8 cellular contexts compared by ENCODE assay signal in the genomic region with DNA sequence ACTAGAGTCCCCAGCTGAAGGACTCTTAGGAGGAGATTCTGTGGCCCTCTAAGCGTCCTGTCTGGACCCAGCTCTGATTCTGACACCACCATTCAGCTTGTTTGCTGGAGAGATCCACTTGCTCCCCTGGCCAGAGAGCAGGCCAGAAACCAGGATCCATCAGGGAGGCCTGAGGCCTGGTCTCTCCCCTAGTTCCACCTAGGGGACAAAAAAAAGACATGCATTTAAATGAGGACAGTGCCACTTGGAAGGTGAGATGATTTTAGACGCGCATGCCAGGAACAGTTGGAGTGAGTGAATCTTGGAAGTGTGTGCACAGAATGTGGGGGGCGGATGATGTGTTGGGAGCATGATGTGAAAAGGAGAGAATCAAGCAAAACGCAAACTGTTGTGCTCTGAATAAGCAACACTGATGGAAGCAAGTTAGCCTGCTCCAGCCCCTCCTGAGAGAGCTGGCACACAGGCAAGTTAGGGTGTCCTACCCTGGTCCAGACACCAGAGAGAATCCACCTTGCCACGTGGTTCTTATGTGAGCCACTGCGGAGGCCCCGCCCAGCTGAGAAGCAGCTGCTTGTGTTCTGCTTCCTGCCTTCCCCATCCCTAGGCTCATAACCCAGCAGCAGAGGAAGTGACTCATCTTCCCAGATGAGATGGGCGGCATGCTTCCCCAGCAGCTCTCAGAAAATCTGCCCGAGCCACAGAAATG. TPM values are rescaled to one million over a fixed set of nuclear protein-coding genes. Genes with fewer than 3 reads are reported as not detected.
DNase-seq lines count a peak whose midpoint lies in the region; ATAC-seq and TF ChIP-seq lines count a peak whose summit lies in the region.

No MANE protein-coding gene starts in this region.

- peak overlapping the region; percentile 87 for H3K27ac Mint-ChIP-seq in activated naive CD8-positive, alpha-beta T cell treated with anti-CD3 and anti-CD28 coated beads for 36 hours

- H3K36me3 Mint-ChIP-seq in activated naive CD8-positive, alpha-beta T cell treated with anti-CD3 and anti-CD28 coated beads for 36 hours, result peaks cover 3% of the 10 kb centered on the region

- peaks cover 0 to 19% (median 4%) of the 10 kb centered on the region in 7 donors for H3K27me3 ChIP-seq in heart right ventricle
- H3K27me3 ChIP-seq in sigmoid colon, result no peaks in the 10 kb centered on the region

- H3K27ac ChIP-seq in heart right ventricle (peak overlapping the region in 5 of 10 donors; percentile 1 to 71 (median 56)), sigmoid colon (peak overlapping the region in 2 of 4 donors; percentile 1 to 22)

- H3K9me3 Mint-ChIP-seq in activated naive CD8-positive, alpha-beta T cell treated with anti-CD3 and anti-CD28 coated beads for 36 hours, result no peaks in the 10 kb centered on the region

- no peaks in the 10 kb centered on the region for H3K27me3 Mint-ChIP-seq in activated naive CD8-positive, alpha-beta T cell treated with anti-CD3 and anti-CD28 coated beads for 36 hours

- intact Hi-C loops in heart right ventricle (cut with DNase I) (loop anchor here in 5 of 10 donors (2.0 to 10.0 kb wide), 7 partner anchors 62 to 121 kb away; partner anchors contain the start of gene TPBGL (in 2 of the 5)), sigmoid colon (cut with DNase I) (loop anchor here (5.0 kb wide), 1 partner anchor 211 kb away; no protein-coding TSS in a partner anchor)

- H3K4me1 Mint-ChIP-seq in activated naive CD8-positive, alpha-beta T cell treated with anti-CD3 and anti-CD28 coated beads for 36 hours, result peaks cover 26% of the 10 kb centered on the region

- peak; percentile 77 for DNase-seq in AG09309 (ENCODE audit: low read depth)
- peak; percentile 46 for DNase-seq in T follicular helper cell (ENCODE audit: low read depth)
- DNase-seq in activated naive CD8-positive, alpha-beta T cell treated with anti-CD3 and anti-CD28 coated beads for 36 hours, result peak; percentile 79
- DNase-seq in heart right ventricle, result peak; percentile 68 to 76
- peak; percentile 88 for DNase-seq in sigmoid colon

- no peak for TF ChIP-seq CTCF in AG09309 (IDR thresholded peaks at IDR 0.05; ENCODE audit: control insufficient read depth, insufficient read depth, low read depth, low read length, missing control alignments)
- no peak for TF ChIP-seq CTCF in heart right ventricle (IDR thresholded peaks at IDR 0.05)
- TF ChIP-seq CTCF in sigmoid colon (IDR thresholded peaks at IDR 0.05), result no peak

- no peaks in the 10 kb centered on the region for H3K9me3 ChIP-seq in heart right ventricle
- no peaks in the 10 kb centered on the region for H3K9me3 ChIP-seq in sigmoid colon

- H3K4me1 ChIP-seq in heart right ventricle, result peaks cover 3 to 60% (median 25%) of the 10 kb centered on the region in 9 donors
- H3K4me1 ChIP-seq in sigmoid colon, result no peaks in the 10 kb centered on the region

- WGBS in heart right ventricle, 2 donors, result 54 to 58% methylated on average over 10 of the region's 10 CpGs
- WGBS in sigmoid colon, 2 donors, result 39 to 44% methylated on average over 10 of the region's 10 CpGs

- H3K4me3 ChIP-seq in AG09309 (ENCODE audit: control insufficient read depth, low read depth, low read length) (no peak overlapping the region), heart right ventricle (no peak overlapping the region), sigmoid colon (no peak overlapping the region)

- TF ChIP-seq POLR2A in sigmoid colon (IDR thresholded peaks at IDR 0.05), result no peak

- H3K36me3 ChIP-seq in heart right ventricle (no peaks in the 10 kb centered on the region), sigmoid colon (no peaks in the 10 kb centered on the region)

- H3K4me3 Mint-ChIP-seq in activated naive CD8-positive, alpha-beta T cell treated with anti-CD3 and anti-CD28 coated beads for 36 hours, result peak overlapping the region; percentile 35

- peak; percentile 81 for ATAC-seq in GM19043 (IDR thresholded peaks at IDR 0.05; ENCODE audit: low read depth, unreplicated experiment)
- ATAC-seq in heart right ventricle, result peak; percentile 76 to 93 (median 89)
- ATAC-seq in HG02884 (IDR thresholded peaks at IDR 0.05; ENCODE audit: unreplicated experiment), result no peak

- TF ChIP-seq EP300 in Ishikawa (IDR thresholded peaks at IDR 0.05; ENCODE audit: borderline replicate concordance), result no peak
- TF ChIP-seq EP300 in sigmoid colon (IDR thresholded peaks at IDR 0.05), result no peak

- TF ChIP-seq RAD21 in Ishikawa (IDR thresholded peaks at IDR 0.05; ENCODE audit: low read depth), result no peak

TF ChIP-seq in Ishikawa, 13 proteins besides CTCF, POLR2A, EP300 and RAD21:
- peak; percentile 12; the same call in 1 of the 2 replicates for TF ChIP-seq USF1 (IDR thresholded peaks at IDR 0.05)
- no peak for TF ChIP-seq CEBPB (IDR thresholded peaks at IDR 0.05)

RNA-seq across cellular contexts. Expression of gene SLCO2B1, which starts 8.0 kb away (rescaled TPM):
- not detected for total RNA-seq in activated naive CD8-positive, alpha-beta T cell treated with anti-CD3 and anti-CD28 coated beads for 36 hours
- total RNA-seq in heart right ventricle, result 10 to 100 TPM; 10.7 to 69.0 (median 18.0) TPM
- polyA plus RNA-seq in heart right ventricle, result 1 to 10 TPM; 5.2 to 7.2 TPM
- 10 to 100 TPM; 19.4 to 31.7 (median 29.6) TPM for total RNA-seq in sigmoid colon
- polyA plus RNA-seq in sigmoid colon, result 10 to 100 TPM in 2 of 3 donors, 1 to 10 TPM in 1; 7.8 to 47.0 (median 22.4) TPM

RNA-seq across cellular contexts. Expression of gene OR2AT4, which starts 46.2 kb away (rescaled TPM):
- total RNA-seq in activated naive CD8-positive, alpha-beta T cell treated with anti-CD3 and anti-CD28 coated beads for 36 hours, result not detected
- total RNA-seq in heart right ventricle (not detected), sigmoid colon (not detected)
- polyA plus RNA-seq in heart right ventricle (not detected), sigmoid colon (not detected)

Comparison
In these comparisons a context has a peak if more than half of its experiments do, and no peak if none do; other contexts are left out.
1. RNA of gene SLCO2B1, which starts 8.0 kb away (total RNA-seq): 19.4 to 31.7 TPM in sigmoid colon and 10.7 to 69.0 TPM in heart right ventricle; not detected in activated naive CD8-positive, alpha-beta T cell treated with anti-CD3 and anti-CD28 coated beads for 36 hours; every median in the first group is over 10 times any median in the second.
2. Peak in every context shown above with its lines, with median percentiles within 50 percentile points of each other: DNase-seq.